ENCODE assay signal across 4 cellular contexts in genomic region chr12:80149547-80150313, GRCh38. TPM values are rescaled to one million over a fixed set of nuclear protein-coding genes. Genes with fewer than 3 reads are reported as not detected.
"Had no signal": no experiment of that assay in that cellular context is flagged by ENCODE, and none has a peak within 500 bp of the region (broad histone marks: within the 10 kb centered on the region; RNA-seq: fewer than 3 reads in every experiment).

No MANE protein-coding gene starts in this region.

RNA-seq across cellular contexts. Expression of gene OTOGL, which starts 50.4 kb away (rescaled TPM):
- total RNA-seq: activated CD4-positive, alpha-beta T cell treated with anti-CD3 and anti-CD28 coated beads, Interleukin-2, amount 10 ng/mL, durations not matched to agents 7 days and 5 days; activated CD8-positive, alpha-beta memory T cell treated with anti-CD3 and anti-CD28 coated beads, Interleukin-2, amount 10 ng/mL, durations not matched to agents 7 days and 5 days; activated CD8-positive, alpha-beta T cell treated with anti-CD3 and anti-CD28 coated beads for 36 hours; bronchial epithelial cell had no signal
